32 cellular contexts compared by ENCODE assay signal in the genomic region with DNA sequence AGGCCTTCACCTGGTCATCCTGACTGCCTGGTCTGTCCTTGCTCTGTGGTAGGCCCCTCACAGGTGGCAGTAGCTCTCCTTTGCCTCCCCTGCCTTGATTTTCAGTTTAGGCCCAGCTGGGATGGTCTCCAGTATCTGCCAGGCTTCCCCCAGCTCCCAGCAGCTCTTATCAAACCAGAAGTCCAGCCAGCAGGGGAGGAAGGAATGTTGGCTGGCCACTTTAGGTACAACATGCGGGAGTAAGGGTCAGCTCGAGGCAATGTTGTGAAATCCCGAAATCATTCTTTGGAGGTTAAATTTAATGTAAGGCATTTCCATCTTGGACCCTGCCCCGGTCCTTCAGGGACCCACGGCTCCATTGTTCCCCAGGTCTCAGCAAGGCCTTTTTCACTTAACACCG. TPM values are rescaled to one million over a fixed set of nuclear protein-coding genes. Genes with fewer than 3 reads are reported as not detected.
"Had no signal": no experiment of that assay in that cellular context is flagged by ENCODE, and none has a peak within 500 bp of the region (broad histone marks: within the 10 kb centered on the region; RNA-seq: fewer than 3 reads in every experiment).

No MANE protein-coding gene starts in this region.

- H3K36me3 ChIP-seq: adrenal gland, ascending aorta, breast epithelium, cardiac muscle cell, colonic mucosa, WERI-Rb-1 had no signal

- H3K4me3 Mint-ChIP-seq: activated B cell treated with CpG ODN at 0.5 μM for 24 hours; activated CD8-positive, alpha-beta T cell treated with anti-CD3 and anti-CD28 coated beads for 36 hours; activated naive CD4-positive, alpha-beta T cell treated with anti-CD3 and anti-CD28 coated beads for 36 hours; activated naive CD4-positive, alpha-beta T cell treated with anti-CD3 and anti-CD28 coated beads, Interleukin-2, amount 50 U/mL, for 24 hours; activated naive CD8-positive, alpha-beta T cell treated with anti-CD3 and anti-CD28 coated beads for 36 hours; activated naive CD8-positive, alpha-beta T cell treated with anti-CD3 and anti-CD28 coated beads, Interleukin-2, amount 50 U/mL, for 24 hours; activated T-cell treated with anti-CD3 and anti-CD28 coated beads, Interleukin-2, amount 50 U/mL, for 4 hours; brain; T-cell; T-helper 1 cell treated with Interleukin-12 subunit alpha and Interleukin-12 subunit beta and Interleukin-4 antibody, amounts not matched to agents 30 μg/mL and 1 μg/mL, for 36 hours had no signal

- DNase-seq: activated B cell treated with CpG ODN at 0.5 μM for 24 hours; activated CD4-positive, alpha-beta T cell treated with anti-CD3 and anti-CD28 coated beads for 48 hours; activated CD4-positive, alpha-beta T cell treated with anti-CD3 and anti-CD28 coated beads, Interleukin-2, amount 50 U/mL, for 1 hour; activated CD4-positive, alpha-beta T cell treated with anti-CD3 and anti-CD28 coated beads, Interleukin-2, amount 50 U/mL, for 48 hours; activated CD8-positive, alpha-beta memory T cell treated with anti-CD3 and anti-CD28 coated beads for 24 hours; activated CD8-positive, alpha-beta T cell treated with anti-CD3 and anti-CD28 coated beads for 36 hours; activated effector memory CD4-positive, alpha-beta T cell treated with anti-CD3 and anti-CD28 coated beads, Interleukin-2, amount 50 U/mL, for 16 hours; activated naive CD4-positive, alpha-beta T cell treated with anti-CD3 and anti-CD28 coated beads for 36 hours; activated naive CD8-positive, alpha-beta T cell treated with anti-CD3 and anti-CD28 coated beads for 36 hours; activated naive CD8-positive, alpha-beta T cell treated with anti-CD3 and anti-CD28 coated beads, Interleukin-2, amount 50 U/mL, for 24 hours; activated T-cell treated with anti-CD3 and anti-CD28 coated beads, Interleukin-2, amount 50 U/mL, for 4 hours; adrenal gland; amygdala; central memory CD4-positive, alpha-beta T cell; cerebellar nuclear complex; colonic mucosa; effector CD8-positive, alpha-beta T cell; foreskin fibroblast; head of caudate nucleus; T-cell; T1000; WERI-Rb-1 had no signal

- ATAC-seq: activated CD4-positive, CD25-positive, alpha-beta regulatory T cell treated with anti-CD3 and anti-CD28 coated beads, Interleukin-2, amount 50 U/mL, for 24 hours; activated CD8-positive, alpha-beta T cell treated with anti-CD3 and anti-CD28 coated beads for 36 hours; activated naive CD8-positive, alpha-beta T cell treated with anti-CD3 and anti-CD28 coated beads, Interleukin-2, amount 50 U/mL, for 24 hours; activated T-cell treated with anti-CD3 and anti-CD28 coated beads, Interleukin-2, amount 50 U/mL, for 4 hours; T-cell had no signal

- H3K4me1 ChIP-seq: adrenal gland, ascending aorta, breast epithelium, colonic mucosa had no signal

- H3K27ac Mint-ChIP-seq: activated B cell treated with CpG ODN at 0.5 μM for 24 hours; activated CD8-positive, alpha-beta T cell treated with anti-CD3 and anti-CD28 coated beads for 36 hours; activated naive CD4-positive, alpha-beta T cell treated with anti-CD3 and anti-CD28 coated beads for 36 hours; activated naive CD4-positive, alpha-beta T cell treated with anti-CD3 and anti-CD28 coated beads, Interleukin-2, amount 50 U/mL, for 24 hours; activated naive CD8-positive, alpha-beta T cell treated with anti-CD3 and anti-CD28 coated beads for 36 hours; activated naive CD8-positive, alpha-beta T cell treated with anti-CD3 and anti-CD28 coated beads, Interleukin-2, amount 50 U/mL, for 24 hours; activated T-helper 2 cell treated with anti-CD3 and anti-CD28 coated beads, Interferon-gamma antibody, Interleukin-2, Interleukin-4, amounts not matched to agents 10 μg/mL and 5 μg/mL and 100 μg/mL, durations not matched to agents 14 hours and 24 hours and 36 hours; brain; T-cell; T-helper 1 cell treated with Interleukin-12 subunit alpha and Interleukin-12 subunit beta and Interleukin-4 antibody, amounts not matched to agents 30 μg/mL and 1 μg/mL, for 36 hours had no signal

- H3K27me3 ChIP-seq: adrenal gland, ascending aorta, breast epithelium, cardiac muscle cell, colonic mucosa had no signal

- H3K9me3 ChIP-seq: adrenal gland, ascending aorta, breast epithelium, colonic mucosa had no signal

- H3K27ac ChIP-seq: adrenal gland, ascending aorta, breast epithelium, cardiac muscle cell, colonic mucosa, epithelial cell of prostate, WERI-Rb-1 had no signal

- H3K4me1 Mint-ChIP-seq: activated naive CD4-positive, alpha-beta T cell treated with anti-CD3 and anti-CD28 coated beads, Interleukin-2, amount 50 U/mL, for 24 hours; activated naive CD8-positive, alpha-beta T cell treated with anti-CD3 and anti-CD28 coated beads, Interleukin-2, amount 50 U/mL, for 24 hours; T-cell had no signal

- H3K36me3 Mint-ChIP-seq: activated naive CD4-positive, alpha-beta T cell treated with anti-CD3 and anti-CD28 coated beads, Interleukin-2, amount 50 U/mL, for 24 hours; activated naive CD8-positive, alpha-beta T cell treated with anti-CD3 and anti-CD28 coated beads for 36 hours; brain; T-cell had no signal

- H3K9me3 Mint-ChIP-seq: activated B cell treated with CpG ODN at 0.5 μM for 24 hours; activated CD8-positive, alpha-beta T cell treated with anti-CD3 and anti-CD28 coated beads for 36 hours; activated naive CD4-positive, alpha-beta T cell treated with anti-CD3 and anti-CD28 coated beads for 36 hours; activated naive CD4-positive, alpha-beta T cell treated with anti-CD3 and anti-CD28 coated beads, Interleukin-2, amount 50 U/mL, for 24 hours; activated naive CD8-positive, alpha-beta T cell treated with anti-CD3 and anti-CD28 coated beads for 36 hours; activated naive CD8-positive, alpha-beta T cell treated with anti-CD3 and anti-CD28 coated beads, Interleukin-2, amount 50 U/mL, for 24 hours; activated T-cell treated with anti-CD3 and anti-CD28 coated beads, Interleukin-2, amount 50 U/mL, for 4 hours; activated T-helper 2 cell treated with anti-CD3 and anti-CD28 coated beads, Interferon-gamma antibody, Interleukin-2, Interleukin-4, amounts not matched to agents 10 μg/mL and 5 μg/mL and 100 μg/mL, durations not matched to agents 14 hours and 24 hours and 36 hours; T-cell; T-helper 1 cell treated with Interleukin-12 subunit alpha and Interleukin-12 subunit beta and Interleukin-4 antibody, amounts not matched to agents 30 μg/mL and 1 μg/mL, for 36 hours had no signal

- H3K27me3 Mint-ChIP-seq: activated B cell treated with CpG ODN at 0.5 μM for 24 hours; activated naive CD4-positive, alpha-beta T cell treated with anti-CD3 and anti-CD28 coated beads, Interleukin-2, amount 50 U/mL, for 24 hours had no signal

- H3K4me3 ChIP-seq: adrenal gland, ascending aorta, breast epithelium, cardiac muscle cell, colonic mucosa had no signal

RNA-seq across cellular contexts. Expression of a gene that starts 16.8 kb away (rescaled TPM):
- total RNA-seq: activated CD8-positive, alpha-beta T cell treated with anti-CD3 and anti-CD28 coated beads for 36 hours; activated naive CD4-positive, alpha-beta T cell treated with anti-CD3 and anti-CD28 coated beads for 36 hours; activated naive CD8-positive, alpha-beta T cell treated with anti-CD3 and anti-CD28 coated beads for 36 hours; activated T-helper 2 cell treated with anti-CD3 and anti-CD28 coated beads, Interferon-gamma antibody, Interleukin-2, Interleukin-4, amounts not matched to agents 10 μg/mL and 5 μg/mL and 100 μg/mL, durations not matched to agents 14 hours and 24 hours and 36 hours; T-helper 2 cell treated with Interferon-gamma antibody and Interleukin-4, amounts not matched to agents 100 ng/mL and 5 ng/mL, for 36 hours had no signal
